In genomic region chr4:126097155-126097554, GRCh38 we compare ENCODE assay signal across 26 cellular contexts.
DNase-seq lines count a peak whose midpoint lies in the region; ATAC-seq and TF ChIP-seq lines count a peak whose summit lies in the region.
"Had no signal": no experiment of that assay in that cellular context is flagged by ENCODE, and none has a peak within 500 bp of the region (broad histone marks: within the 10 kb centered on the region; RNA-seq: fewer than 3 reads in every experiment).

No MANE protein-coding gene starts in this region.

- POLR2A ChIA-PET in activated CD4-positive, alpha-beta memory T cell treated with anti-CD3 and anti-CD28 coated beads, Interleukin-2, amount 10 ng/mL, durations not matched to agents 7 days and 5 days (lab: Charles Lee), result no interaction called here

- DNase-seq in DMS53 treated with DMSO at 0.1 percent for 48 hours (lab: John Stamatoyannopoulos, UW; ENCODE audit: unreplicated experiment) (peak; percentile 55), NCI-H2029 (lab: John Stamatoyannopoulos, UW) (peak; percentile 25), SK-MEL-5 (ENCODE audit: low read depth, low spot score) (peak; percentile 2), neural crest cell (ENCODE audit: low read depth, low spot score) (no peak), foreskin melanocyte (no peak)
- DNase-seq in stimulated activated CD4-positive, alpha-beta T cell treated with anti-CD3 and anti-CD28 coated beads, Interleukin-12 subunit alpha, Interleukin-12 subunit beta, amount 100 ng/mL, for 4 hours, result no peak
- DNase-seq in activated CD4-positive, alpha-beta memory T cell treated with anti-CD3 and anti-CD28 coated beads, Interleukin-2, amount 10 ng/mL, durations not matched to agents 7 days and 5 days, result no peak
- DNase-seq: BE2C; CD8-positive, alpha-beta memory T cell; DMS 273 treated with DMSO at 0.1 percent for 48 hours; GOT3; HCEC 1CT; Kasumi-1; MV-4-11; NCI-H2081; NCI-H2171 treated with DMSO at 0.1 percent for 48 hours; NCI-H345; NCI-H524 treated with DMSO at 0.1 percent for 48 hours; NCI-H774; SIG-M5; SK-N-SH; SW 1271 had no signal

- H3K9me3 Mint-ChIP-seq in neural crest cell, result peaks cover 5% of the 10 kb centered on the region
- peaks cover 3% of the 10 kb centered on the region for H3K9me3 Mint-ChIP-seq in activated CD4-positive, alpha-beta memory T cell treated with anti-CD3 and anti-CD28 coated beads, Interleukin-2, amount 10 ng/mL, durations not matched to agents 7 days and 5 days

- CTCF ChIA-PET in activated CD4-positive, alpha-beta memory T cell treated with anti-CD3 and anti-CD28 coated beads, Interleukin-2, amount 10 ng/mL, durations not matched to agents 7 days and 5 days (lab: Charles Lee), result no interaction called here

- H3K4me3 Mint-ChIP-seq in neural crest cell, result no peak overlapping the region
- no peak overlapping the region for H3K4me3 Mint-ChIP-seq in activated CD4-positive, alpha-beta memory T cell treated with anti-CD3 and anti-CD28 coated beads, Interleukin-2, amount 10 ng/mL, durations not matched to agents 7 days and 5 days
- H3K4me3 Mint-ChIP-seq: CD14-positive monocyte; CD8-positive, alpha-beta memory T cell had no signal

- in situ Hi-C loops in SK-MEL-5 (cut with HindIII; ENCODE audit: low pct_unique_long_range_greater_than_20kb, low sequenced_read_pairs), result no loop called here

- H3K4me1 Mint-ChIP-seq in neural crest cell, result no peaks in the 10 kb centered on the region
- no peaks in the 10 kb centered on the region for H3K4me1 Mint-ChIP-seq in activated CD4-positive, alpha-beta memory T cell treated with anti-CD3 and anti-CD28 coated beads, Interleukin-2, amount 10 ng/mL, durations not matched to agents 7 days and 5 days
- H3K4me1 Mint-ChIP-seq: CD14-positive monocyte; CD8-positive, alpha-beta memory T cell had no signal

- peak overlapping the region; percentile 14 for H3K27ac Mint-ChIP-seq in neural crest cell (ENCODE audit: unreplicated experiment)
- H3K27ac Mint-ChIP-seq in activated CD4-positive, alpha-beta memory T cell treated with anti-CD3 and anti-CD28 coated beads, Interleukin-2, amount 10 ng/mL, durations not matched to agents 7 days and 5 days, result no peak overlapping the region
- H3K27ac Mint-ChIP-seq: CD14-positive monocyte; CD8-positive, alpha-beta memory T cell had no signal

- H3K27me3 Mint-ChIP-seq in neural crest cell (ENCODE audit: low read depth), result no peaks in the 10 kb centered on the region
- no peaks in the 10 kb centered on the region for H3K27me3 Mint-ChIP-seq in activated CD4-positive, alpha-beta memory T cell treated with anti-CD3 and anti-CD28 coated beads, Interleukin-2, amount 10 ng/mL, durations not matched to agents 7 days and 5 days
- H3K27me3 Mint-ChIP-seq: CD8-positive, alpha-beta memory T cell had no signal

- no peak for ATAC-seq in GM19324 (IDR thresholded peaks at IDR 0.05; ENCODE audit: low FRiP score, unreplicated experiment)
- ATAC-seq: K562, Panc1 had no signal

- no peak for TF ChIP-seq CTCF in neural crest cell (conservative IDR thresholded peaks at IDR 0.05)

- H3K36me3 Mint-ChIP-seq in neural crest cell (ENCODE audit: low read depth), result no peaks in the 10 kb centered on the region
- H3K36me3 Mint-ChIP-seq in activated CD4-positive, alpha-beta memory T cell treated with anti-CD3 and anti-CD28 coated beads, Interleukin-2, amount 10 ng/mL, durations not matched to agents 7 days and 5 days (ENCODE audit: low read depth), result no peaks in the 10 kb centered on the region
- H3K36me3 Mint-ChIP-seq: CD14-positive monocyte; CD8-positive, alpha-beta memory T cell had no signal

Comparison
In these comparisons a context has a peak if more than half of its experiments do, and no peak if none do; other contexts are left out.
1. DNase-seq: peak in DMS53 treated with DMSO at 0.1 percent for 48 hours (single experiment), NCI-H2029 (single experiment) and SK-MEL-5 (single experiment); none in neural crest cell (single experiment), stimulated activated CD4-positive, alpha-beta T cell treated with anti-CD3 and anti-CD28 coated beads, Interleukin-12 subunit alpha, Interleukin-12 subunit beta, amount 100 ng/mL, for 4 hours (single experiment), activated CD4-positive, alpha-beta memory T cell treated with anti-CD3 and anti-CD28 coated beads, Interleukin-2, amount 10 ng/mL, durations not matched to agents 7 days and 5 days (single experiment) and foreskin melanocyte (single experiment).